ENCODE assay signal across 28 cellular contexts in genomic region chr16:82819286-82819685, GRCh38.
"Had no signal": no experiment of that assay in that cellular context is flagged by ENCODE, and none has a peak within 500 bp of the region (broad histone marks: within the 10 kb centered on the region; RNA-seq: fewer than 3 reads in every experiment).

No MANE protein-coding gene starts in this region.

- H3K9me3 Mint-ChIP-seq: natural killer cell; neural progenitor cell; stimulated activated effector memory CD8-positive, alpha-beta T cell treated with anti-CD3 and anti-CD28 coated beads, Interleukin-12 subunit alpha, Interleukin-12 subunit beta, amount 100 ng/mL, for 72 hours; stimulated activated naive B cell treated with anti-CD40 and anti-IgM and Interleukin-4, amounts not matched to agents 10 μg/mL and 1 μg/mL and 100 μg/mL, for 72 hours had no signal

- H3K36me3 Mint-ChIP-seq: natural killer cell; neural progenitor cell; stimulated activated effector memory CD8-positive, alpha-beta T cell treated with anti-CD3 and anti-CD28 coated beads, Interleukin-12 subunit alpha, Interleukin-12 subunit beta, amount 100 ng/mL, for 72 hours; stimulated activated naive B cell treated with anti-CD40 and anti-IgM and Interleukin-4, amounts not matched to agents 10 μg/mL and 1 μg/mL and 100 μg/mL, for 72 hours had no signal

- H2AFZ ChIP-seq: neural progenitor cell, parathyroid adenoma had no signal

- H3K9ac ChIP-seq: neural progenitor cell, parathyroid adenoma had no signal

- H3K4me3 Mint-ChIP-seq: natural killer cell; nephron; neural progenitor cell; stimulated activated effector memory CD8-positive, alpha-beta T cell treated with anti-CD3 and anti-CD28 coated beads, Interleukin-12 subunit alpha, Interleukin-12 subunit beta, amount 100 ng/mL, for 72 hours; stimulated activated naive B cell treated with anti-CD40 and anti-IgM and Interleukin-4, amounts not matched to agents 10 μg/mL and 1 μg/mL and 100 μg/mL, for 72 hours; stimulated activated naive CD8-positive, alpha-beta T cell treated with anti-CD3 and anti-CD28 coated beads, Interleukin-15, Interleukin-2, amounts not matched to agents 100 ng/mL and 50 ng/mL, for 24 hours had no signal

- DNase-seq: natural killer cell; occipital lobe; ovary; posterior cingulate gyrus; psoas muscle; right cardiac atrium; right lobe of liver; sigmoid colon; small intestine; stimulated activated CD4-positive, alpha-beta T cell treated with anti-CD3 and anti-CD28 coated beads, Interleukin-15, amount 100 ng/mL, for 24 hours; stimulated activated CD4-positive, alpha-beta T cell treated with anti-CD3 and anti-CD28 coated beads, Interleukin-2, amount 100 ng/mL, for 24 hours; stimulated activated CD4-positive, alpha-beta T cell treated with anti-CD3 and anti-CD28 coated beads, Interleukin-2, amount 100 ng/mL, for 48 hours; stimulated activated CD4-positive, alpha-beta T cell treated with anti-CD3 and anti-CD28 coated beads, Interleukin-4, amount 100 ng/mL, for 24 hours; stimulated activated naive B cell treated with anti-CD40 and anti-IgM and Interleukin-4, amounts not matched to agents 10 μg/mL and 1 μg/mL and 100 μg/mL, for 72 hours; stimulated activated naive CD4-positive, alpha-beta T cell treated with Interleukin-2 at 50 U/mL for 16 hours; stomach; thyroid gland; trophoblast cell; upper lobe of left lung had no signal

- H3K4me2 ChIP-seq: neural progenitor cell had no signal

- ATAC-seq: natural killer cell; psoas muscle; right cardiac atrium; right lobe of liver; stimulated activated effector memory CD8-positive, alpha-beta T cell treated with anti-CD3 and anti-CD28 coated beads, Interleukin-12 subunit alpha, Interleukin-12 subunit beta, amount 100 ng/mL, for 72 hours; stimulated activated naive B cell treated with anti-CD40 and anti-IgM and Interleukin-4, amounts not matched to agents 10 μg/mL and 1 μg/mL and 100 μg/mL, for 72 hours had no signal

- H3K27ac Mint-ChIP-seq: natural killer cell; nephron; neural progenitor cell; progenitor cell of endocrine pancreas; stimulated activated effector memory CD8-positive, alpha-beta T cell treated with anti-CD3 and anti-CD28 coated beads, Interleukin-12 subunit alpha, Interleukin-12 subunit beta, amount 100 ng/mL, for 72 hours; stimulated activated naive B cell treated with anti-CD40 and anti-IgM and Interleukin-4, amounts not matched to agents 10 μg/mL and 1 μg/mL and 100 μg/mL, for 72 hours; stimulated activated naive CD8-positive, alpha-beta T cell treated with anti-CD3 and anti-CD28 coated beads, Interleukin-15, Interleukin-2, amounts not matched to agents 100 ng/mL and 50 ng/mL, for 24 hours had no signal

- H3K4me3 ChIP-seq: neural progenitor cell, ovary, psoas muscle, right lobe of liver, sigmoid colon, stomach, thoracic aorta, thyroid gland, tibial nerve, upper lobe of left lung, vagina had no signal

- H3K36me3 ChIP-seq: neural progenitor cell, ovary, right lobe of liver, sigmoid colon, stomach, thoracic aorta, thyroid gland, tibial nerve, upper lobe of left lung, vagina had no signal

- H3K27me3 Mint-ChIP-seq: progenitor cell of endocrine pancreas had no signal

- H3K4me1 Mint-ChIP-seq: nephron; stimulated activated effector memory CD8-positive, alpha-beta T cell treated with anti-CD3 and anti-CD28 coated beads, Interleukin-12 subunit alpha, Interleukin-12 subunit beta, amount 100 ng/mL, for 72 hours; stimulated activated naive B cell treated with anti-CD40 and anti-IgM and Interleukin-4, amounts not matched to agents 10 μg/mL and 1 μg/mL and 100 μg/mL, for 72 hours had no signal

- H3K9me3 ChIP-seq: ovary, right lobe of liver, sigmoid colon, thyroid gland, vagina had no signal

- H3K27ac ChIP-seq: neural progenitor cell, ovary, parathyroid adenoma, psoas muscle, right lobe of liver, sigmoid colon, stomach, thoracic aorta, thyroid gland, tibial nerve, upper lobe of left lung, vagina had no signal

- H3K4me1 ChIP-seq: neural progenitor cell, parathyroid adenoma, psoas muscle, right lobe of liver, sigmoid colon, stomach, thyroid gland, tibial nerve, upper lobe of left lung, vagina had no signal

- H3K27me3 ChIP-seq: neural progenitor cell, ovary, right lobe of liver, sigmoid colon, stomach, thyroid gland, tibial nerve, upper lobe of left lung, vagina had no signal

- H3K79me2 ChIP-seq: parathyroid adenoma had no signal
